ENCODE assay signal across 20 cellular contexts in the genomic region with DNA sequence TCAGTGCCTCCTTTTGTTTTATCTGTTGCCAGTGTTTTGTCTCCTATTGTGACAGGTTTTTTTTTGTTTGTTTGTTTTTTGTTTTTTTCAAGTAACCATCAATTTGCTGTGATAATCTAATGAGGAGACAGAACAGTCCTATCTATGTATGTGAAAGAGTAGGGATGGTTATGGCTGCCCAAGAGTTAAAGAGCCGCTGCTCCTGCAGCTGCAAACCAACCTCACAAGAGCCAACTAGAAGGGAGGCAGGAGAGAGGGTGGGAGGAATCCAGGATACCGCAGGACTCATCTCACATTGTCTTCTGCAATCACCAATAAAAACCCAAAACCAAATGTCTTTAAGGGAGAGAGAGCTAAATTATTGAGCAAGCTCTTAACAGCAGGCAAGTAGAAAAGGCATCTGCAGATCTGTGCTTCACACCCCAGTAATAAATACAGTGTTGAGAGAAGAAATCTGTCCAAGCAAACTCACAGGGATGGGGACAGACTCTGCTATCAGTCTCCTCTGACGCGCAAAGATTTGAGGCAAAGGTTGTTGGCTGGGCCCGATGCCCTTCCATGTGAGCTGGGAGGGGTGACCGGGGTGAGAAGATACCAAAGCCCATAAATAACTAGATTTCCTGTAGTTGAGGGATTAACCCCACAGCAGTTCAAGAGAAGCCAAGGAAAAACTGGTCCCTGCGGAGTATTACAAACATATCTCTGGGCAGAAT.
A peak's percentile ranks its signal among the peaks of the same experiment; 100 is the strongest.
DNase-seq lines count a peak whose midpoint lies in the region; TF ChIP-seq lines count a peak whose summit lies in the region.
"Had no signal": no experiment of that assay in that cellular context is flagged by ENCODE, and none has a peak within 500 bp of the region (broad histone marks: within the 10 kb centered on the region; RNA-seq: fewer than 3 reads in every experiment).

No MANE protein-coding gene starts in this region.

- H3K79me1 ChIP-seq in mesenchymal stem cell (replicated peaks; ENCODE audit: low read length, poor library complexity, severe bottlenecking), result no peaks in the 10 kb centered on the region

- no peak overlapping the region for H3K4me3 ChIP-seq in NB4 (ENCODE audit: low read depth, low read length)
- no peak overlapping the region for H3K4me3 ChIP-seq in fibroblast of mammary gland (ENCODE audit: control insufficient read depth, low read depth, low read length)
- H3K4me3 ChIP-seq in mesenchymal stem cell (ENCODE audit: insufficient read depth in 1 of 2, low read depth in 1 of 2, low read length in 2 of 2), result peak overlapping the region in 1 of 2 experiments; percentile 36
- no peak overlapping the region for H3K4me3 ChIP-seq in subcutaneous abdominal adipose tissue (ENCODE audit: low read depth in 1 of 5, low read length in 5 of 5)
- no peak overlapping the region for H3K4me3 ChIP-seq in H7 (ENCODE audit: insufficient read depth, low read depth, low read length)
- H3K4me3 ChIP-seq: cardiac muscle cell, pancreas, sigmoid colon had no signal

- WGBS in mesenchymal stem cell, result 89% methylated on average over 4 of the region's 7 CpGs

- H2AFZ ChIP-seq in mesenchymal stem cell (ENCODE audit: low read depth, low read length), result no peak overlapping the region

- TF ChIP-seq POLR2A in NB4 (IDR thresholded peaks at IDR 0.05; ENCODE audit: extremely low read depth, insufficient read length), result no peak

- no peak overlapping the region for H3K27ac ChIP-seq in mesenchymal stem cell (ENCODE audit: low read length, poor library complexity, severe bottlenecking)
- H3K27ac ChIP-seq in subcutaneous abdominal adipose tissue (ENCODE audit: low read depth, low read length), result peak overlapping the region; percentile 33
- H3K27ac ChIP-seq: cardiac muscle cell, pancreas, RWPE1, sigmoid colon had no signal

- H3K18ac ChIP-seq in mesenchymal stem cell (ENCODE audit: low read depth in 1 of 2, low read length in 2 of 2), result no peak overlapping the region

- H2AK5ac ChIP-seq in mesenchymal stem cell (ENCODE audit: low read length, severe bottlenecking), result no peak overlapping the region

- H3K9ac ChIP-seq in mesenchymal stem cell (ENCODE audit: low read length), result peak overlapping the region; percentile 14
- H3K9ac ChIP-seq in subcutaneous abdominal adipose tissue (ENCODE audit: low read length in 5 of 5), result no peak overlapping the region

- no peak overlapping the region for H3K14ac ChIP-seq in mesenchymal stem cell (ENCODE audit: low read length in 2 of 2)

- no peak overlapping the region for H4K8ac ChIP-seq in mesenchymal stem cell (ENCODE audit: low read length)

- H2BK15ac ChIP-seq in mesenchymal stem cell (ENCODE audit: low read depth, poor library complexity, severe bottlenecking), result no peak overlapping the region

- H3K23ac ChIP-seq in mesenchymal stem cell (ENCODE audit: low read length in 2 of 2), result no peak overlapping the region

- no peaks in the 10 kb centered on the region for H3K36me3 ChIP-seq in mesenchymal stem cell (ENCODE audit: control insufficient read depth in 1 of 2, insufficient read depth in 2 of 2, low read depth in 1 of 2, low read length in 2 of 2)
- H3K36me3 ChIP-seq in subcutaneous abdominal adipose tissue (ENCODE audit: control insufficient read depth in 5 of 5, insufficient read depth in 5 of 5, low read length in 5 of 5), result no peaks in the 10 kb centered on the region
- H3K36me3 ChIP-seq in H7 (replicated peaks; ENCODE audit: control insufficient read depth, insufficient read depth, low read length), result no peaks in the 10 kb centered on the region
- H3K36me3 ChIP-seq: cardiac muscle cell, pancreas, sigmoid colon had no signal

- H3K4ac ChIP-seq in mesenchymal stem cell (ENCODE audit: low read depth in 1 of 2, low read length in 2 of 2), result no peak overlapping the region

- no peak overlapping the region for H2BK5ac ChIP-seq in mesenchymal stem cell (ENCODE audit: low read depth, low read length, poor library complexity, severe bottlenecking)

- TF ChIP-seq CTCF in NB4 (IDR thresholded peaks at IDR 0.05; ENCODE audit: low read depth, low read length) (no peak), fibroblast of mammary gland (conservative IDR thresholded peaks at IDR 0.05; ENCODE audit: control insufficient read depth, insufficient read depth, low read depth, low read length) (no peak)

- no peaks in the 10 kb centered on the region for H3K27me3 ChIP-seq in mesenchymal stem cell (ENCODE audit: control insufficient read depth in 1 of 2, insufficient read depth in 1 of 2, low read length in 2 of 2)
- H3K27me3 ChIP-seq in subcutaneous abdominal adipose tissue (ENCODE audit: control insufficient read depth in 5 of 5, insufficient read depth in 4 of 5, low read length in 5 of 5), result no peaks in the 10 kb centered on the region
- H3K27me3 ChIP-seq in H7 (ENCODE audit: control insufficient read depth, insufficient read depth, low read length), result no peaks in the 10 kb centered on the region
- H3K27me3 ChIP-seq: cardiac muscle cell, pancreas, sigmoid colon had no signal

- H3K4me1 ChIP-seq in mesenchymal stem cell (ENCODE audit: control insufficient read depth, insufficient read depth, low read depth, low read length), result no peaks in the 10 kb centered on the region
- peaks cover 2 to 19% (median 13%) of the 10 kb centered on the region in 5 donors for H3K4me1 ChIP-seq in subcutaneous abdominal adipose tissue (ENCODE audit: control insufficient read depth in 5 of 5, insufficient read depth in 5 of 5, low read length in 5 of 5)
- H3K4me1 ChIP-seq: pancreas, sigmoid colon had no signal

- H2BK120ac ChIP-seq in mesenchymal stem cell (ENCODE audit: low read depth, low read length), result no peak overlapping the region

- H3K9me3 ChIP-seq in mesenchymal stem cell (ENCODE audit: control insufficient read depth, low read length) (peaks cover 4% of the 10 kb centered on the region), subcutaneous abdominal adipose tissue (ENCODE audit: control insufficient read depth in 5 of 5, low read length in 5 of 5) (peaks cover 0 to 5% (median 2%) of the 10 kb centered on the region in 5 donors)
- H3K9me3 ChIP-seq: pancreas had no signal

- no peak overlapping the region for H2BK12ac ChIP-seq in mesenchymal stem cell (ENCODE audit: low read length in 2 of 2)

- H3K4me2 ChIP-seq in mesenchymal stem cell (ENCODE audit: low read length, poor library complexity, severe bottlenecking), result no peak overlapping the region

- no peak overlapping the region for H4K91ac ChIP-seq in mesenchymal stem cell (ENCODE audit: low read length)

- peak; percentile 43 for DNase-seq in NB4 (ENCODE audit: low read depth)
- DNase-seq in fibroblast of mammary gland (ENCODE audit: low read depth), result peak; percentile 25
- no peak for DNase-seq in mesenchymal stem cell
- DNase-seq in NCI-H1694 treated with DMSO at 0.1 percent for 48 hours (lab: John Stamatoyannopoulos, UW), result no peak
- no peak for DNase-seq in NOMO-1 treated with DMSO at 0.1 percent for 48 hours (lab: John Stamatoyannopoulos, UW; ENCODE audit: unreplicated experiment)
- DNase-seq in H7, result no peak
- DNase-seq: activated CD8-positive, alpha-beta T cell treated with anti-CD3 and anti-CD28 coated beads for 36 hours; activated T-cell treated with anti-CD3 and anti-CD28 coated beads for 4 hours; amniotic stem cell; CD4-positive, CD25-positive, alpha-beta regulatory T cell; HCEC 1CT; KG1; NCI-H1694; NCI-H526 treated with DMSO at 0.1 percent for 48 hours; pancreas; sigmoid colon; T1000 had no signal

Comparison
In these comparisons a context has a peak if more than half of its experiments do, and no peak if none do; other contexts are left out.
1. DNase-seq: peak in NB4 (single experiment) and fibroblast of mammary gland (single experiment); none in mesenchymal stem cell (single experiment), NCI-H1694 treated with DMSO at 0.1 percent for 48 hours (single experiment), NOMO-1 treated with DMSO at 0.1 percent for 48 hours (single experiment) and H7 (single experiment).